8 cellular contexts compared by ENCODE assay signal in genomic region chr20:46709459-46710148, GRCh38. TPM values are rescaled to one million over a fixed set of nuclear protein-coding genes. Genes with fewer than 3 reads are reported as not detected.
DNase-seq lines count a peak whose midpoint lies in the region; ATAC-seq lines count a peak whose summit lies in the region.
"Had no signal": no experiment of that assay in that cellular context is flagged by ENCODE, and none has a peak within 500 bp of the region (broad histone marks: within the 10 kb centered on the region; RNA-seq: fewer than 3 reads in every experiment).

TSS of gene SLC2A10 (plus strand) at chr20:46709649. CDS start at chr20:46709737, 88 bp downstream.

- peak within 1 kb of the TSS; percentile 66 for H3K4me3 ChIP-seq in H7 (ENCODE audit: insufficient read depth, low read depth, low read length)
- peak within 1 kb of the TSS; percentile 52 to 79 for H3K4me3 ChIP-seq in neuronal stem cell (ENCODE audit: low read length in 2 of 2)

- WGBS in neuronal stem cell (ENCODE audit: extremely low coverage in 2 of 2, insufficient read length in 2 of 2, insufficient replicate concordance in 1 of 2), 2 donors = no CpG with 5 or more reads among the region's 66 CpGs

- peak within 1 kb of the TSS; percentile 56 for H2BK120ac ChIP-seq in neuronal stem cell (ENCODE audit: low read depth, low read length)

- peaks cover 71% of the 10 kb centered on the region for H3K27me3 Mint-ChIP-seq in T-helper 17 cell

- H4K91ac ChIP-seq in neuronal stem cell (ENCODE audit: low read depth, low read length, poor library complexity) = peak within 1 kb of the TSS; percentile 47

- H3K27ac Mint-ChIP-seq in T-helper 17 cell = no peak within 1 kb of the TSS

- peak; percentile 93 for DNase-seq in H7
- no peak for DNase-seq in T-helper 17 cell
- no peak for DNase-seq in glomerular endothelial cell (ENCODE audit: extremely low read depth, low read depth, low spot score)
- DNase-seq in neuronal stem cell (ENCODE audit: low spot score) = peak; percentile 40

- peak within 1 kb of the TSS; percentile 10 for H2BK5ac ChIP-seq in neuronal stem cell (ENCODE audit: low read length)

- H2AFZ ChIP-seq in neuronal stem cell (ENCODE audit: low read length) = peak within 1 kb of the TSS; percentile 87

- H3K4ac ChIP-seq in neuronal stem cell (ENCODE audit: low read length) = peak within 1 kb of the TSS; percentile 69

- H3K4me2 ChIP-seq in neuronal stem cell (ENCODE audit: insufficient read depth, low read length, poor library complexity, severe bottlenecking) = peak within 1 kb of the TSS; percentile 86

- peak within 1 kb of the TSS; percentile 82 for H3K23ac ChIP-seq in neuronal stem cell (ENCODE audit: low read depth, low read length, poor library complexity)

- H2AK5ac ChIP-seq in neuronal stem cell (ENCODE audit: low read depth, low read length) = peak within 1 kb of the TSS; percentile 77

- H2BK12ac ChIP-seq in neuronal stem cell (ENCODE audit: low read length) = peak within 1 kb of the TSS; percentile 33

- H3K27ac ChIP-seq in neuronal stem cell (replicated peaks; ENCODE audit: low read length) = peak within 1 kb of the TSS; percentile 19

- H3K79me1 ChIP-seq in neuronal stem cell (ENCODE audit: low read depth, low read length) = no peaks in the 10 kb centered on the region

- peaks cover 3 to 17% of the 10 kb centered on the region in 2 donors for H3K4me1 ChIP-seq in neuronal stem cell (ENCODE audit: control insufficient read depth in 2 of 2, insufficient read depth in 1 of 2, low read depth in 1 of 2, low read length in 2 of 2)

- peak within 1 kb of the TSS; percentile 75 for H2BK15ac ChIP-seq in neuronal stem cell (ENCODE audit: low read length)

- H4K8ac ChIP-seq in neuronal stem cell (ENCODE audit: low read depth, low read length) = peak within 1 kb of the TSS; percentile 70

- peaks cover 9% of the 10 kb centered on the region for H3K4me1 Mint-ChIP-seq in T-helper 17 cell

- ATAC-seq in T-helper 17 cell (no peak), HG02973 (IDR thresholded peaks at IDR 0.05; ENCODE audit: unreplicated experiment) (no peak), HG03108 (IDR thresholded peaks at IDR 0.05; ENCODE audit: unreplicated experiment) (no peak), GM21723 (IDR thresholded peaks at IDR 0.05; ENCODE audit: unreplicated experiment) (no peak)

- H3K14ac ChIP-seq in neuronal stem cell (ENCODE audit: low read length) = peak within 1 kb of the TSS; percentile 22

- H3K18ac ChIP-seq in neuronal stem cell (ENCODE audit: low read length) = peak within 1 kb of the TSS; percentile 97

- H3K9me3 ChIP-seq in T-helper 17 cell (ENCODE audit: control insufficient read depth, low read length, poor library complexity, severe bottlenecking) (peaks cover 3% of the 10 kb centered on the region), neuronal stem cell (replicated peaks in 1 of 2; ENCODE audit: control insufficient read depth in 2 of 2, insufficient read depth in 1 of 2, low read depth in 1 of 2, low read length in 2 of 2) (peaks cover 9 to 13% of the 10 kb centered on the region in 2 donors)

- no peaks in the 10 kb centered on the region; the same call in 1 of the 2 replicates for H3K27me3 ChIP-seq in H7 (ENCODE audit: control insufficient read depth, insufficient read depth, low read length)
- H3K27me3 ChIP-seq in neuronal stem cell (ENCODE audit: control insufficient read depth in 3 of 3, insufficient read depth in 3 of 3, low read depth in 1 of 3, low read length in 3 of 3) = no peaks in the 10 kb centered on the region

- peaks cover 13% of the 10 kb centered on the region for H3K36me3 Mint-ChIP-seq in T-helper 17 cell (ENCODE audit: low read depth)

- H3K36me3 ChIP-seq in H7 (replicated peaks; ENCODE audit: control insufficient read depth, insufficient read depth, low read length) (no peaks in the 10 kb centered on the region), neuronal stem cell (replicated peaks in 1 of 2; ENCODE audit: control insufficient read depth in 2 of 2, insufficient read depth in 2 of 2, low read length in 2 of 2) (no peaks in the 10 kb centered on the region)

- peak within 1 kb of the TSS; percentile 89 for H3K9ac ChIP-seq in neuronal stem cell (ENCODE audit: low read depth, low read length, poor library complexity)

- peak within 1 kb of the TSS; percentile 73 for H3K4me3 Mint-ChIP-seq in T-helper 17 cell

RNA-seq across cellular contexts. Expression of gene SLC2A10, which starts in this region (rescaled TPM):
- 7.4 and 9.5 TPM in 2 replicates for total RNA-seq in H7 (2014; rRNA removed; shearing (Covaris generic))
- total RNA-seq in T-helper 17 cell (not detected), glomerular endothelial cell (10.8 and 20.6 TPM in 2 replicates)
- 7.8 TPM for polyA plus RNA-seq in neuronal stem cell (2013, experiment 1 of 2)
- 7.5 TPM for polyA plus RNA-seq in neuronal stem cell (2013, experiment 2 of 2)
- total RNA-seq: T-helper 1 cell treated with Interleukin-12 subunit alpha and Interleukin-12 subunit beta and Interleukin-4 antibody, amounts not matched to agents 30 ng/mL and 1 ng/mL, for 36 hours had no signal

Comparison
In these comparisons a context has a peak if more than half of its experiments do, and no peak if none do; other contexts are left out.
1. DNase-seq: peak in H7 (single experiment) and neuronal stem cell (single experiment); none in T-helper 17 cell (0 of 3) and glomerular endothelial cell (single experiment).